In the genomic region with DNA sequence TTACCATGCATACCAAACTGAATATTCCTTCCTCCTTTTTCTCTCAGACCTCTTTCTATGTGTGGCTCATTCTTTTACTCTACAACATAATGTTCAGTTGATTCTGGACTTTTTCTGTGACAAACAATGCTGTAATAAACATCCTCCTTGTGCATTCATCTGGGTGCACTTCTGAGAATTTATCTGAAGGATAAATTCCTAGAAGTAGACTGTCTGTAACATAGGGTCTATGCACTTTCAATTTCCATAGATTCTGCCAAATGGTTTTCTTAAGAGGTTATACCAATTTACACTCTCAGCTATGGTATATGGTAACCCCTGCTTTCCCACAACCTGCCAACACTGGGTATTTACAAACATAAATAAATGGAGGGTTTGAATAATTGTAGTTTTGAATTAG, we compare ENCODE assay signal across 17 cellular contexts. TPM values are rescaled to one million over a fixed set of nuclear protein-coding genes. Genes with fewer than 3 reads are reported as not detected.
DNase-seq lines count a peak whose midpoint lies in the region; ATAC-seq and TF ChIP-seq lines count a peak whose summit lies in the region.
"Had no signal": no experiment of that assay in that cellular context is flagged by ENCODE, and none has a peak within 500 bp of the region (broad histone marks: within the 10 kb centered on the region; RNA-seq: fewer than 3 reads in every experiment).

No MANE protein-coding gene starts in this region.

- no peak for DNase-seq in T-helper 2 cell treated with Interferon-gamma antibody and Interleukin-4, amounts not matched to agents 5 μg/mL and 100 μg/mL, for 36 hours (ENCODE audit: low spot score)
- DNase-seq in T-helper 2 cell = no peak
- DNase-seq in activated CD8-positive, alpha-beta T cell treated with anti-CD3 and anti-CD28 coated beads, Interleukin-2, amount 10 ng/mL, durations not matched to agents 7 days and 5 days = no peak
- no peak for DNase-seq in activated CD8-positive, alpha-beta T cell treated with anti-CD3 and anti-CD28 coated beads for 36 hours
- DNase-seq in stimulated activated naive CD8-positive, alpha-beta T cell treated with anti-CD3 and anti-CD28 coated beads, Interleukin-15, amount 100 ng/mL, for 72 hours = no peak
- DNase-seq in stimulated activated naive CD8-positive, alpha-beta T cell treated with anti-CD3 and anti-CD28 coated beads, Interleukin-15, Interleukin-2, amounts not matched to agents 100 U/mL and 50 U/mL, for 24 hours = no peak
- DNase-seq: AML-193; CD4-positive, alpha-beta T cell; DMS153; DMS79; GF-D8; HCEC 1CT had no signal

- H3K4me3 Mint-ChIP-seq in T-helper 2 cell treated with Interferon-gamma antibody and Interleukin-4, amounts not matched to agents 5 μg/mL and 100 μg/mL, for 36 hours = peak overlapping the region; percentile 50
- no peak overlapping the region for H3K4me3 Mint-ChIP-seq in activated CD8-positive, alpha-beta T cell treated with anti-CD3 and anti-CD28 coated beads, Interleukin-2, amount 10 ng/mL, durations not matched to agents 7 days and 5 days
- H3K4me3 Mint-ChIP-seq in activated CD8-positive, alpha-beta T cell treated with anti-CD3 and anti-CD28 coated beads for 36 hours = no peak overlapping the region
- no peak overlapping the region for H3K4me3 Mint-ChIP-seq in stimulated activated naive CD8-positive, alpha-beta T cell treated with anti-CD3 and anti-CD28 coated beads, Interleukin-15, amount 100 ng/mL, for 72 hours
- H3K4me3 Mint-ChIP-seq: CD4-positive, alpha-beta T cell; GM23338 had no signal

- H3K36me3 Mint-ChIP-seq in T-helper 2 cell treated with Interferon-gamma antibody and Interleukin-4, amounts not matched to agents 5 μg/mL and 100 μg/mL, for 36 hours (ENCODE audit: low read depth) = peaks cover 3% of the 10 kb centered on the region
- H3K36me3 Mint-ChIP-seq in activated CD8-positive, alpha-beta T cell treated with anti-CD3 and anti-CD28 coated beads, Interleukin-2, amount 10 ng/mL, durations not matched to agents 7 days and 5 days (ENCODE audit: low read depth) = peaks cover 4% of the 10 kb centered on the region
- no peaks in the 10 kb centered on the region for H3K36me3 Mint-ChIP-seq in activated CD8-positive, alpha-beta T cell treated with anti-CD3 and anti-CD28 coated beads for 36 hours (ENCODE audit: low read depth)

- intact Hi-C loops in activated CD8-positive, alpha-beta T cell treated with anti-CD3 and anti-CD28 coated beads for 36 hours (cut with micrococcal nuclease) = no loop called here

- H3K27ac Mint-ChIP-seq in T-helper 2 cell treated with Interferon-gamma antibody and Interleukin-4, amounts not matched to agents 5 μg/mL and 100 μg/mL, for 36 hours = peak overlapping the region; percentile 29
- peak overlapping the region; percentile 41 for H3K27ac Mint-ChIP-seq in activated CD8-positive, alpha-beta T cell treated with anti-CD3 and anti-CD28 coated beads, Interleukin-2, amount 10 ng/mL, durations not matched to agents 7 days and 5 days
- H3K27ac Mint-ChIP-seq in activated CD8-positive, alpha-beta T cell treated with anti-CD3 and anti-CD28 coated beads for 36 hours = no peak overlapping the region
- no peak overlapping the region for H3K27ac Mint-ChIP-seq in stimulated activated naive CD8-positive, alpha-beta T cell treated with anti-CD3 and anti-CD28 coated beads, Interleukin-15, amount 100 ng/mL, for 72 hours
- H3K27ac Mint-ChIP-seq: CD4-positive, alpha-beta T cell; GM23338 had no signal

- H3K9me3 Mint-ChIP-seq in T-helper 2 cell treated with Interferon-gamma antibody and Interleukin-4, amounts not matched to agents 5 μg/mL and 100 μg/mL, for 36 hours = peaks cover 9% of the 10 kb centered on the region
- no peaks in the 10 kb centered on the region for H3K9me3 Mint-ChIP-seq in activated CD8-positive, alpha-beta T cell treated with anti-CD3 and anti-CD28 coated beads, Interleukin-2, amount 10 ng/mL, durations not matched to agents 7 days and 5 days (ENCODE audit: insufficient read depth)
- no peaks in the 10 kb centered on the region for H3K9me3 Mint-ChIP-seq in activated CD8-positive, alpha-beta T cell treated with anti-CD3 and anti-CD28 coated beads for 36 hours
- peaks cover 0 to 6% of the 10 kb centered on the region in 2 donors for H3K9me3 Mint-ChIP-seq in stimulated activated naive CD8-positive, alpha-beta T cell treated with anti-CD3 and anti-CD28 coated beads, Interleukin-15, amount 100 ng/mL, for 72 hours
- H3K9me3 Mint-ChIP-seq: CD4-positive, alpha-beta T cell; GM23338 had no signal

- peaks cover 23% of the 10 kb centered on the region for H3K4me1 Mint-ChIP-seq in T-helper 2 cell treated with Interferon-gamma antibody and Interleukin-4, amounts not matched to agents 5 μg/mL and 100 μg/mL, for 36 hours (ENCODE audit: low read depth)
- peaks cover 26% of the 10 kb centered on the region for H3K4me1 Mint-ChIP-seq in activated CD8-positive, alpha-beta T cell treated with anti-CD3 and anti-CD28 coated beads, Interleukin-2, amount 10 ng/mL, durations not matched to agents 7 days and 5 days (ENCODE audit: low read depth)
- H3K4me1 Mint-ChIP-seq in activated CD8-positive, alpha-beta T cell treated with anti-CD3 and anti-CD28 coated beads for 36 hours (ENCODE audit: low read depth) = peaks cover 4% of the 10 kb centered on the region
- H3K4me1 Mint-ChIP-seq in stimulated activated naive CD8-positive, alpha-beta T cell treated with anti-CD3 and anti-CD28 coated beads, Interleukin-15, amount 100 ng/mL, for 72 hours = peaks cover 13% of the 10 kb centered on the region
- H3K4me1 Mint-ChIP-seq: GM23338 had no signal

- H3K27me3 Mint-ChIP-seq in T-helper 2 cell treated with Interferon-gamma antibody and Interleukin-4, amounts not matched to agents 5 μg/mL and 100 μg/mL, for 36 hours (ENCODE audit: low read depth) = peaks cover 16% of the 10 kb centered on the region
- H3K27me3 Mint-ChIP-seq in activated CD8-positive, alpha-beta T cell treated with anti-CD3 and anti-CD28 coated beads, Interleukin-2, amount 10 ng/mL, durations not matched to agents 7 days and 5 days (ENCODE audit: low read depth) = peaks cover 26% of the 10 kb centered on the region
- peaks cover 27% of the 10 kb centered on the region for H3K27me3 Mint-ChIP-seq in activated CD8-positive, alpha-beta T cell treated with anti-CD3 and anti-CD28 coated beads for 36 hours
- H3K27me3 Mint-ChIP-seq in stimulated activated naive CD8-positive, alpha-beta T cell treated with anti-CD3 and anti-CD28 coated beads, Interleukin-15, amount 100 ng/mL, for 72 hours = peaks cover 49% of the 10 kb centered on the region

- CTCF ChIA-PET in activated CD8-positive, alpha-beta T cell treated with anti-CD3 and anti-CD28 coated beads, Interleukin-2, amount 10 ng/mL, durations not matched to agents 7 days and 5 days (lab: Charles Lee) = no interaction called here
- CTCF ChIA-PET in activated CD8-positive, alpha-beta T cell treated with anti-CD3 and anti-CD28 coated beads for 36 hours (lab: Charles Lee) = interaction anchor here (0.7 kb wide), 1 partner anchor 30 kb away, joined by 3 read pairs; no protein-coding TSS in a partner anchor

- POLR2A ChIA-PET in activated CD8-positive, alpha-beta T cell treated with anti-CD3 and anti-CD28 coated beads, Interleukin-2, amount 10 ng/mL, durations not matched to agents 7 days and 5 days (lab: Charles Lee) = no interaction called here
- POLR2A ChIA-PET in activated CD8-positive, alpha-beta T cell treated with anti-CD3 and anti-CD28 coated beads for 36 hours (lab: Charles Lee) = interaction anchor here (0.8 kb wide), 1 partner anchor 10 kb away, joined by 3 read pairs; no protein-coding TSS in a partner anchor

- ATAC-seq in activated CD8-positive, alpha-beta T cell treated with anti-CD3 and anti-CD28 coated beads, Interleukin-2, amount 10 ng/mL, durations not matched to agents 7 days and 5 days = peak; percentile 79
- no peak for ATAC-seq in activated CD8-positive, alpha-beta T cell treated with anti-CD3 and anti-CD28 coated beads for 36 hours
- peak; percentile 26 for ATAC-seq in stimulated activated naive CD8-positive, alpha-beta T cell treated with anti-CD3 and anti-CD28 coated beads, Interleukin-15, amount 100 ng/mL, for 72 hours
- no peak for ATAC-seq in stimulated activated naive CD8-positive, alpha-beta T cell treated with anti-CD3 and anti-CD28 coated beads, Interleukin-15, Interleukin-2, amounts not matched to agents 100 U/mL and 50 U/mL, for 24 hours
- no peak for ATAC-seq in HG02885 (IDR thresholded peaks at IDR 0.05; ENCODE audit: poor library complexity, unreplicated experiment)
- no peak for ATAC-seq in HG03521 (IDR thresholded peaks at IDR 0.05; ENCODE audit: unreplicated experiment)
- ATAC-seq: A549, GM23338, HepG2 had no signal

- TF ChIP-seq CTCF in activated CD8-positive, alpha-beta T cell treated with anti-CD3 and anti-CD28 coated beads for 36 hours (IDR thresholded peaks at IDR 0.05) = no peak

RNA-seq across cellular contexts. Expression of a gene that starts 24.1 kb away (rescaled TPM):
- not detected for total RNA-seq in activated CD8-positive, alpha-beta T cell treated with anti-CD3 and anti-CD28 coated beads, Interleukin-2, amount 10 ng/mL, durations not matched to agents 7 days and 5 days
- total RNA-seq in activated CD8-positive, alpha-beta T cell treated with anti-CD3 and anti-CD28 coated beads for 36 hours = under 1 TPM; 0.05 to 0.22 TPM
- total RNA-seq: HepG2 had no signal

Comparison
In these comparisons a context has a peak if more than half of its experiments do, and no peak if none do; other contexts are left out.
1. H3K27ac Mint-ChIP-seq: peak in T-helper 2 cell treated with Interferon-gamma antibody and Interleukin-4, amounts not matched to agents 5 μg/mL and 100 μg/mL, for 36 hours (single experiment) and activated CD8-positive, alpha-beta T cell treated with anti-CD3 and anti-CD28 coated beads, Interleukin-2, amount 10 ng/mL, durations not matched to agents 7 days and 5 days (single experiment); none in activated CD8-positive, alpha-beta T cell treated with anti-CD3 and anti-CD28 coated beads for 36 hours (single experiment) and stimulated activated naive CD8-positive, alpha-beta T cell treated with anti-CD3 and anti-CD28 coated beads, Interleukin-15, amount 100 ng/mL, for 72 hours (0 of 2).
2. ATAC-seq: peak in activated CD8-positive, alpha-beta T cell treated with anti-CD3 and anti-CD28 coated beads, Interleukin-2, amount 10 ng/mL, durations not matched to agents 7 days and 5 days (single experiment) and stimulated activated naive CD8-positive, alpha-beta T cell treated with anti-CD3 and anti-CD28 coated beads, Interleukin-15, amount 100 ng/mL, for 72 hours (single experiment); none in activated CD8-positive, alpha-beta T cell treated with anti-CD3 and anti-CD28 coated beads for 36 hours (single experiment), stimulated activated naive CD8-positive, alpha-beta T cell treated with anti-CD3 and anti-CD28 coated beads, Interleukin-15, Interleukin-2, amounts not matched to agents 100 U/mL and 50 U/mL, for 24 hours (single experiment), HG02885 (single experiment) and HG03521 (single experiment).